ENCODE assay signal across 9 cellular contexts in genomic region chr11:38839076-38839475, GRCh38.
"Had no signal": no experiment of that assay in that cellular context is flagged by ENCODE, and none has a peak within 500 bp of the region (broad histone marks: within the 10 kb centered on the region; RNA-seq: fewer than 3 reads in every experiment).

No MANE protein-coding gene starts in this region.

- H3K9me3 ChIP-seq: HAP-1 had no signal

- H3K4me3 ChIP-seq: GM23248, GM23338, HAP-1 had no signal

- H3K36me3 ChIP-seq: HAP-1 had no signal

- DNase-seq: GM23248, GOT3, H7, H9, HCEC 1CT, HFFc6 had no signal

- ATAC-seq: GM23338, HCT116 had no signal

- H3K27ac ChIP-seq: GM23248 had no signal
